In the genomic region with DNA sequence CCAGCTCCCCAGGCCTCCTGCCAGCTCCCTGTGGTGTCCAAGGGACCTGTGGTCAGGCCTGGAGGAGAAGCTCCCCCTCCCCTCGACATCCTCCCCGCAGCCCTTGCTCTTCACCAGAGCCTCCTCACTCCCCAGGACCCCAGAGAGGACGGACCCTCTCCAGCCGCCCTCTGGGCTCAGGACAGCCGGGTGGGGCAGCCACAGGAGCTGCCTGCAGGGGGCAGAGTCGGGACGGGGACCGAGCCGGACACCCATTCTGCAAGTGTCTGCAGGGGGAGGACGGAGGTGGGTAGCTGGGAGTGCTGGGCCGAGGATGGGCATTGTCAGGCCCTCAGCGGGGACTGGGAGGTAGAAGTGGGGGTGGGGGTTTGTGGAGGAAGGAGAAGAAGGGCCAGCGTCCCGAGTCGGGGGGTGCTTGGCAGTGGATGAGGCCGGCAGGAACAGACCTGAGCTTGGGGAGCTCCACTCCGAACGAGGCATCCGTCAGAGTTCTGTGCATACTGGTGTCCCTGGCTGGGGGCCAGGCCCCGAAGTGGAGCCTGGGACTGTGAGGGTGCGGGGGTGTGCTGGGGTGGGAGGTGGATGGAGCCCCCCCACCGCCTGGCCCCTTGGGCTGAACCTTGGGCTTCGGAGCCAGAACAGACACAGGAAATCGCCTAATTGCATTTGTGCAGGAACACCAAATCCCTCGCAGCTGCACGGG, we compare ENCODE assay signal across 7 cellular contexts. TPM values are rescaled to one million over a fixed set of nuclear protein-coding genes. Genes with fewer than 3 reads are reported as not detected.
DNase-seq lines count a peak whose midpoint lies in the region; FAIRE-seq and TF ChIP-seq lines count a peak whose summit lies in the region.
"Had no signal": no experiment of that assay in that cellular context is flagged by ENCODE, and none has a peak within 500 bp of the region (broad histone marks: within the 10 kb centered on the region; RNA-seq: fewer than 3 reads in every experiment).

No MANE protein-coding gene starts in this region.

- H3K4me2 ChIP-seq in mesenchymal stem cell (ENCODE audit: low read length, poor library complexity, severe bottlenecking) = peak overlapping the region; percentile 31

- peak overlapping the region; percentile 75 for H2BK120ac ChIP-seq in mesenchymal stem cell (ENCODE audit: low read depth, low read length)

- H3K4me1 ChIP-seq in mesenchymal stem cell (ENCODE audit: control insufficient read depth, insufficient read depth, low read depth, low read length) = peaks cover 77% of the 10 kb centered on the region

- H3K9ac ChIP-seq in mesenchymal stem cell (ENCODE audit: low read length) = peak overlapping the region; percentile 77

- H3K79me1 ChIP-seq in mesenchymal stem cell (replicated peaks; ENCODE audit: low read length, poor library complexity, severe bottlenecking) = peaks cover 2% of the 10 kb centered on the region

- peaks cover 59% of the 10 kb centered on the region for H3K27me3 ChIP-seq in WERI-Rb-1 (ENCODE audit: insufficient read depth, low read depth, severe bottlenecking)
- H3K27me3 ChIP-seq in mesenchymal stem cell (ENCODE audit: control insufficient read depth in 1 of 2, insufficient read depth in 1 of 2, low read length in 2 of 2) = no peaks in the 10 kb centered on the region

- no peak for FAIRE-seq in GM19239 (lab: Jason Lieb, UNC)
- FAIRE-seq: TTC549 had no signal

- H3K23ac ChIP-seq in mesenchymal stem cell (ENCODE audit: low read length in 2 of 2) = peak overlapping the region in 1 of 2 experiments; percentile 74

- peak overlapping the region; percentile 5 for H2AFZ ChIP-seq in mesenchymal stem cell (ENCODE audit: low read depth, low read length)

- H3K18ac ChIP-seq in mesenchymal stem cell (ENCODE audit: low read depth in 1 of 2, low read length in 2 of 2) = peak overlapping the region in 1 of 2 experiments; percentile 95

- H3K4me3 ChIP-seq in GM12875 (ENCODE audit: low read depth, low read length) (no peak overlapping the region), WERI-Rb-1 (ENCODE audit: low read depth, low read length) (no peak overlapping the region), mesenchymal stem cell (ENCODE audit: insufficient read depth in 1 of 2, low read depth in 1 of 2, low read length in 2 of 2) (peak overlapping the region in 1 of 2 experiments; percentile 58)

- no peak overlapping the region for H2AK5ac ChIP-seq in mesenchymal stem cell (ENCODE audit: low read length, severe bottlenecking)

- TF ChIP-seq CTCF in GM12875 (IDR thresholded peaks at IDR 0.05; ENCODE audit: borderline replicate concordance, insufficient read depth, low read depth, low read length) = peak; percentile 57; the same call in 1 of the 2 replicates
- TF ChIP-seq CTCF in WERI-Rb-1 (IDR thresholded peaks at IDR 0.05; ENCODE audit: low read depth, low read length) = peak; percentile 74

- H4K91ac ChIP-seq in mesenchymal stem cell (ENCODE audit: low read length) = peak overlapping the region; percentile 94

- H2BK15ac ChIP-seq in mesenchymal stem cell (ENCODE audit: low read depth, poor library complexity, severe bottlenecking) = no peak overlapping the region

- 8% methylated on average over 20 of the region's 26 CpGs for WGBS in mesenchymal stem cell

- H3K4ac ChIP-seq in mesenchymal stem cell (ENCODE audit: low read depth in 1 of 2, low read length in 2 of 2) = peak overlapping the region; percentile 42 to 89

- peak overlapping the region in 1 of 2 experiments; percentile 99 for H2BK12ac ChIP-seq in mesenchymal stem cell (ENCODE audit: low read length in 2 of 2)

- H3K36me3 ChIP-seq in WERI-Rb-1 = no peaks in the 10 kb centered on the region
- no peaks in the 10 kb centered on the region for H3K36me3 ChIP-seq in mesenchymal stem cell (ENCODE audit: control insufficient read depth in 1 of 2, insufficient read depth in 2 of 2, low read depth in 1 of 2, low read length in 2 of 2)

- peak; percentile 58 for DNase-seq in WERI-Rb-1
- DNase-seq in mesenchymal stem cell = peak; percentile 63
- DNase-seq in medulla oblongata (ENCODE audit: extremely low spot score) = no peak
- no peak for DNase-seq in SKM-1 (lab: John Stamatoyannopoulos, UW; ENCODE audit: unreplicated experiment)
- DNase-seq in GM19239 (ENCODE audit: insufficient read length, low spot score) = no peak

- no peak overlapping the region for H3K27ac ChIP-seq in WERI-Rb-1
- H3K27ac ChIP-seq in mesenchymal stem cell (ENCODE audit: low read length, poor library complexity, severe bottlenecking) = peak overlapping the region; percentile 53

- peak overlapping the region in 1 of 2 experiments; percentile 79 for H3K14ac ChIP-seq in mesenchymal stem cell (ENCODE audit: low read length in 2 of 2)

- H2BK5ac ChIP-seq in mesenchymal stem cell (ENCODE audit: low read depth, low read length, poor library complexity, severe bottlenecking) = peak overlapping the region; percentile 20

- H3K9me3 ChIP-seq in WERI-Rb-1 (ENCODE audit: severe bottlenecking) (no peaks in the 10 kb centered on the region), mesenchymal stem cell (ENCODE audit: control insufficient read depth, low read length) (no peaks in the 10 kb centered on the region)

- peak overlapping the region; percentile 92 for H4K8ac ChIP-seq in mesenchymal stem cell (ENCODE audit: low read length)

RNA-seq across cellular contexts. Expression of a gene that starts 15.2 kb away (rescaled TPM):
- not detected for polyA plus RNA-seq in mesenchymal stem cell (2013, experiment 1 of 2)
- polyA plus RNA-seq in mesenchymal stem cell (2013, experiment 2 of 2) = not detected

RNA-seq across cellular contexts. Expression of a gene that starts 23.6 kb away (rescaled TPM):
- polyA plus RNA-seq in mesenchymal stem cell (2013, experiment 1 of 2) = 1.3 TPM
- 1.3 TPM for polyA plus RNA-seq in mesenchymal stem cell (2013, experiment 2 of 2)

RNA-seq across cellular contexts. Expression of a gene that starts 37.7 kb away (rescaled TPM):
- not detected for polyA plus RNA-seq in mesenchymal stem cell (2013, experiment 1 of 2)
- polyA plus RNA-seq in mesenchymal stem cell (2013, experiment 2 of 2) = 0.07 TPM

RNA-seq across cellular contexts. Expression of a gene that starts 41.7 kb away (rescaled TPM):
- not detected for polyA plus RNA-seq in mesenchymal stem cell (2013, experiment 1 of 2)
- polyA plus RNA-seq in mesenchymal stem cell (2013, experiment 2 of 2) = not detected

RNA-seq across cellular contexts. Expression of a gene that starts 43.0 kb away (rescaled TPM):
- polyA plus RNA-seq in mesenchymal stem cell (2013, experiment 1 of 2) = not detected
- not detected for polyA plus RNA-seq in mesenchymal stem cell (2013, experiment 2 of 2)

Comparison
In these comparisons a context has a peak if more than half of its experiments do, and no peak if none do; other contexts are left out.
1. DNase-seq: peak in WERI-Rb-1 (single experiment) and mesenchymal stem cell (single experiment); none in medulla oblongata (single experiment), SKM-1 (single experiment) and GM19239 (single experiment).